22 cellular contexts compared by ENCODE assay signal in the genomic region with DNA sequence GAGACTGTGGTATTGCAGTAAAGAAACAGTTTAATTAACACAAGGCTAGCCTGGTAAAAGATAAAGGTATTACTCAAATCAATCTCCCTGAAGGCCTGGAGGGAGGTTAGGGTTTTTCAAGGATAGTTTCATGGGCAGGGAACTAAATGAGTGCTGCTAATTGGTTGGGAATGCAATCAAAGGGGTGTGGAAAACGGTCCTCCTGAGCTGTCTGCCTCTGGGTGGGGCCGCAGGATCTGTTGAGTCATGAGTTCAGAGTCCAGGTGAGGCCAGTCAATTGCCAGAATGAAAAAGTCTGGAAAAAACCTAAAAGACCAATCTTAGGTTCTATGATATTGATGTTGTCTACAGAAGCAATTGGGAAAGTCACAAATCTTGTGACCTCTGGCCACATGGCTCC.
DNase-seq lines count a peak whose midpoint lies in the region; ATAC-seq and TF ChIP-seq lines count a peak whose summit lies in the region.
"Had no signal": no experiment of that assay in that cellular context is flagged by ENCODE, and none has a peak within 500 bp of the region (broad histone marks: within the 10 kb centered on the region; RNA-seq: fewer than 3 reads in every experiment).

No MANE protein-coding gene starts in this region.

- no peaks in the 10 kb centered on the region for H3K27me3 ChIP-seq in Caco-2 (replicated peaks; ENCODE audit: control insufficient read depth, insufficient read depth, low read length)
- no peaks in the 10 kb centered on the region for H3K27me3 ChIP-seq in colonic mucosa
- no peaks in the 10 kb centered on the region for H3K27me3 ChIP-seq in right cardiac atrium (ENCODE audit: control insufficient read depth, insufficient read depth)
- H3K27me3 ChIP-seq: BE2C, MG63, Peyer's patch had no signal

- CTCF ChIA-PET in Caco-2 (lab: Charles Lee) = no interaction called here
- CTCF ChIA-PET in activated naive CD4-positive, alpha-beta T cell treated with anti-CD3 and anti-CD28 coated beads, Interleukin-2, amount 10 ng/mL, durations not matched to agents 7 days and 5 days (lab: Charles Lee) = no interaction called here

- H3K4me3 ChIP-seq in Caco-2 (ENCODE audit: low read depth, low read length) (no peak overlapping the region), colonic mucosa (no peak overlapping the region), right cardiac atrium (ENCODE audit: low read length) (no peak overlapping the region)
- H3K4me3 ChIP-seq: MG63, Peyer's patch had no signal

- no TSS peak for BruUV-seq in Caco-2 (replicated peaks; lab: Mats Ljungman, UMichigan)

- WGBS in right cardiac atrium = 78% methylated on average over 2 of the region's 2 CpGs

- no peak overlapping the region for H3K27ac Mint-ChIP-seq in Caco-2 (ENCODE audit: unreplicated experiment)
- H3K27ac Mint-ChIP-seq in activated naive CD4-positive, alpha-beta T cell treated with anti-CD3 and anti-CD28 coated beads, Interleukin-2, amount 10 ng/mL, durations not matched to agents 7 days and 5 days = no peak overlapping the region
- H3K27ac Mint-ChIP-seq: CD4-positive, CD25-positive, alpha-beta regulatory T cell; HFFc6 had no signal

- H3K9me3 ChIP-seq in Caco-2 (no peaks in the 10 kb centered on the region), colonic mucosa (no peaks in the 10 kb centered on the region), right cardiac atrium (ENCODE audit: control insufficient read depth, low read length) (no peaks in the 10 kb centered on the region)
- H3K9me3 ChIP-seq: BE2C, MG63, Peyer's patch had no signal

- H3K27me3 Mint-ChIP-seq in Caco-2 (ENCODE audit: insufficient read depth, unreplicated experiment) = peaks cover 5% of the 10 kb centered on the region
- no peaks in the 10 kb centered on the region for H3K27me3 Mint-ChIP-seq in activated naive CD4-positive, alpha-beta T cell treated with anti-CD3 and anti-CD28 coated beads, Interleukin-2, amount 10 ng/mL, durations not matched to agents 7 days and 5 days
- H3K27me3 Mint-ChIP-seq: CD4-positive, CD25-positive, alpha-beta regulatory T cell had no signal

- no peaks in the 10 kb centered on the region for H3K36me3 ChIP-seq in Caco-2 (ENCODE audit: control insufficient read depth, insufficient read depth, low read length)
- no peaks in the 10 kb centered on the region for H3K36me3 ChIP-seq in colonic mucosa
- H3K36me3 ChIP-seq: BE2C, MG63, Peyer's patch had no signal

- ATAC-seq in left lobe of liver = peak; percentile 44
- ATAC-seq in right cardiac atrium = no peak
- no peak for ATAC-seq in activated CD4-positive, CD25-positive, alpha-beta regulatory T cell treated with anti-CD3 and anti-CD28 coated beads, Interleukin-2, amount 50 U/mL, for 24 hours

- H3K9me3 Mint-ChIP-seq in Caco-2 (ENCODE audit: unreplicated experiment) = no peaks in the 10 kb centered on the region
- no peaks in the 10 kb centered on the region for H3K9me3 Mint-ChIP-seq in activated naive CD4-positive, alpha-beta T cell treated with anti-CD3 and anti-CD28 coated beads, Interleukin-2, amount 10 ng/mL, durations not matched to agents 7 days and 5 days

- TF ChIP-seq CTCF in Caco-2 (IDR thresholded peaks at IDR 0.05; ENCODE audit: insufficient read depth in 1 of 2, low read depth in 1 of 2, low read length in 1 of 2, severe bottlenecking in 1 of 2, unreplicated experiment in 1 of 2) (no peak), colonic mucosa (IDR thresholded peaks at IDR 0.05) (no peak)

- peak overlapping the region; percentile 37 for H3K27ac ChIP-seq in colonic mucosa
- H3K27ac ChIP-seq in right cardiac atrium (ENCODE audit: low read length) = no peak overlapping the region

- DNase-seq in Caco-2 (peak; percentile 10 to 42), HPDE6-E6E7 (ENCODE audit: extremely low spot score) (peak; percentile 39), colonic mucosa (peak; percentile 74), left lobe of liver (ENCODE audit: low spot score) (no peak), right cardiac atrium (no peak), NCI-H2029 treated with DMSO at 0.1 percent for 48 hours (lab: John Stamatoyannopoulos, UW) (no peak)
- DNase-seq in activated naive CD4-positive, alpha-beta T cell treated with anti-CD3 and anti-CD28 coated beads, Interleukin-2, amount 10 ng/mL, durations not matched to agents 7 days and 5 days = no peak
- DNase-seq: BE2C; CD4-positive, CD25-positive, alpha-beta regulatory T cell; DMS53; GOT3; HFFc6; IMR-90; MG63; NCI-H1048; NCI-H1436; NCI-H1930; NCI-H446; NCI-H526 treated with DMSO at 0.1 percent for 48 hours; Right ventricle myocardium superior had no signal

- no peak overlapping the region for H3K4me3 Mint-ChIP-seq in Caco-2 (ENCODE audit: unreplicated experiment)
- no peak overlapping the region for H3K4me3 Mint-ChIP-seq in activated naive CD4-positive, alpha-beta T cell treated with anti-CD3 and anti-CD28 coated beads, Interleukin-2, amount 10 ng/mL, durations not matched to agents 7 days and 5 days
- H3K4me3 Mint-ChIP-seq: CD4-positive, CD25-positive, alpha-beta regulatory T cell; HFFc6 had no signal

- no peak overlapping the region for H3K9ac ChIP-seq in colonic mucosa (ENCODE audit: low read depth in 2 of 2, low read length in 2 of 2)

- H3K4me1 Mint-ChIP-seq in Caco-2 (ENCODE audit: low read depth, unreplicated experiment) = no peaks in the 10 kb centered on the region
- H3K4me1 Mint-ChIP-seq in activated naive CD4-positive, alpha-beta T cell treated with anti-CD3 and anti-CD28 coated beads, Interleukin-2, amount 10 ng/mL, durations not matched to agents 7 days and 5 days = no peaks in the 10 kb centered on the region
- H3K4me1 Mint-ChIP-seq: CD4-positive, CD25-positive, alpha-beta regulatory T cell had no signal

- H3K36me3 Mint-ChIP-seq in Caco-2 (ENCODE audit: insufficient read depth, unreplicated experiment) = no peaks in the 10 kb centered on the region
- no peaks in the 10 kb centered on the region for H3K36me3 Mint-ChIP-seq in activated naive CD4-positive, alpha-beta T cell treated with anti-CD3 and anti-CD28 coated beads, Interleukin-2, amount 10 ng/mL, durations not matched to agents 7 days and 5 days
- H3K36me3 Mint-ChIP-seq: CD4-positive, CD25-positive, alpha-beta regulatory T cell had no signal

- intact Hi-C loops in Caco-2 (cut with micrococcal nuclease; ENCODE audit: unreplicated experiment) = no loop called here
- intact Hi-C loops in colonic mucosa (cut with DNase I) = no loop called here
- intact Hi-C loops in right cardiac atrium (cut with DNase I) = no loop called here

- POLR2A ChIA-PET in Caco-2 (lab: Charles Lee) = no interaction called here

- H3K4me1 ChIP-seq in Caco-2 (no peaks in the 10 kb centered on the region), colonic mucosa (no peaks in the 10 kb centered on the region), right cardiac atrium (ENCODE audit: control insufficient read depth, insufficient read depth, low read length) (no peaks in the 10 kb centered on the region)
- H3K4me1 ChIP-seq: Peyer's patch had no signal

Comparison
In these comparisons a context has a peak if more than half of its experiments do, and no peak if none do; other contexts are left out.
1. DNase-seq: peak in Caco-2 (2 of 2), HPDE6-E6E7 (single experiment) and colonic mucosa (single experiment); none in left lobe of liver (single experiment), activated naive CD4-positive, alpha-beta T cell treated with anti-CD3 and anti-CD28 coated beads, Interleukin-2, amount 10 ng/mL, durations not matched to agents 7 days and 5 days (single experiment), right cardiac atrium (0 of 3) and NCI-H2029 treated with DMSO at 0.1 percent for 48 hours (single experiment).